In genomic region chr2:119062179-119062578, GRCh38 we compare ENCODE assay signal across 32 cellular contexts.
"Had no signal": no experiment of that assay in that cellular context is flagged by ENCODE, and none has a peak within 500 bp of the region (broad histone marks: within the 10 kb centered on the region; RNA-seq: fewer than 3 reads in every experiment).

No MANE protein-coding gene starts in this region.

- H3K27ac ChIP-seq: body of pancreas, breast epithelium, PC-9, RWPE1 had no signal

- DNase-seq: activated CD4-positive, alpha-beta T cell treated with anti-CD3 and anti-CD28 coated beads, Interleukin-2, amount 10 ng/mL, durations not matched to agents 24 days and 14 days; activated CD4-positive, alpha-beta T cell treated with anti-CD3 and anti-CD28 coated beads, Interleukin-2, amount 50 U/mL, for 4 hours; activated CD8-positive, alpha-beta T cell treated with anti-CD3 and anti-CD28 coated beads for 36 hours; activated effector memory CD4-positive, alpha-beta T cell treated with anti-CD3 and anti-CD28 coated beads, Interleukin-2, amount 50 U/mL, for 16 hours; activated naive CD4-positive, alpha-beta T cell; activated naive CD4-positive, alpha-beta T cell treated with anti-CD3 and anti-CD28 coated beads, Interleukin-2, amount 50 U/mL, for 16 hours; activated naive CD8-positive, alpha-beta T cell treated with anti-CD3 and anti-CD28 coated beads for 36 hours; activated T-cell treated with anti-CD3 and anti-CD28 coated beads, Interleukin-2, amount 50 U/mL, for 1 hour; activated T-cell treated with anti-CD3 and anti-CD28 coated beads, Interleukin-2, amount 50 U/mL, for 72 hours; amniotic stem cell; aorta; body of pancreas; Kasumi-1; KG1; MG63; NCI-H1048; NCI-H1105 treated with DMSO at 0.1 percent for 48 hours; NCI-H1436; NCI-H1694; NCI-H1930; NCI-H2081 treated with DMSO at 0.1 percent for 48 hours; NCI-H2171; NCI-H526; NCI-H748 treated with DMSO at 0.1 percent for 48 hours; NK-92 treated with Interleukin-12 subunit alpha and Interleukin-12 subunit beta, amount 100 ng/mL, for 24 hours; PC-9; SIG-M5; T1000 had no signal

- H2AFZ ChIP-seq: PC-9 had no signal

- H3K27me3 ChIP-seq: body of pancreas, breast epithelium, MG63 had no signal

- H3K4me3 ChIP-seq: body of pancreas, breast epithelium, MG63, PC-9 had no signal

- ATAC-seq: activated CD8-positive, alpha-beta T cell treated with anti-CD3 and anti-CD28 coated beads for 36 hours; activated T-cell treated with anti-CD3 and anti-CD28 coated beads, Interleukin-2, amount 50 U/mL, for 72 hours; activated T-helper 17 cell treated with anti-CD3 and anti-CD28 coated beads, Interleukin-2, amount 50 U/mL, for 72 hours; body of pancreas; Right ventricle myocardium inferior had no signal

- H3K4me2 ChIP-seq: PC-9 had no signal

- H3K36me3 ChIP-seq: breast epithelium, MG63 had no signal

- H3K9me3 ChIP-seq: body of pancreas, breast epithelium had no signal

- H3K4me1 ChIP-seq: body of pancreas, breast epithelium had no signal
